ENCODE assay signal across 17 cellular contexts in the genomic region with DNA sequence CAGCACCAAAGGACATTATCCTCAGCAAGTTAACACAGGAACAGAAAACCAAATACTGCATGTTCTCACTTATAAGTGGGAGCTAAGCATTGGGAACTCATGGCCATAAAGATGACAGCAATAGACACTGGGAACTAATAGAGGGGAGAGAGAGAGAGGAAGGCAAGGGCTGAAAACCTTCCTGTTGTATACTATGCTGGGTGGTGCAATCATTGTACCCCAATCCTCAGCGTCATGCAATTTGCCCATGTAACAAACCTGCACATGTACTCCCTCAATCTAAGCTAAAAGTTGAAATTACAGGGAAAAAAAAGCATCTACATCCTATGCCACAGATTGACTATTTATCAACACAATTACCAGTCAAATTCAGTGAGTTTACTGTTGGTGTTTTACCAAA. TPM values are rescaled to one million over a fixed set of nuclear protein-coding genes. Genes with fewer than 3 reads are reported as not detected.
"Had no signal": no experiment of that assay in that cellular context is flagged by ENCODE, and none has a peak within 500 bp of the region (broad histone marks: within the 10 kb centered on the region; RNA-seq: fewer than 3 reads in every experiment).

No MANE protein-coding gene starts in this region.

- H3K4me1 ChIP-seq: foreskin keratinocyte had no signal

- DNase-seq: activated CD4-positive, alpha-beta T cell treated with anti-CD3 and anti-CD28 coated beads, Interleukin-2, amount 50 U/mL, for 4 hours; activated naive CD4-positive, alpha-beta T cell; activated naive CD8-positive, alpha-beta T cell treated with anti-CD3 and anti-CD28 coated beads for 36 hours; activated T-cell treated with anti-CD3 and anti-CD28 coated beads for 4 hours; anterior cingulate cortex; central memory CD4-positive, alpha-beta T cell; dorsolateral prefrontal cortex; endodermal cell; foreskin keratinocyte; hippocampal formation; islet precursor cell; left lung; mesendoderm; nucleus accumbens; stimulated activated naive B cell treated with anti-CD40 and anti-IgM and Interleukin-4, amounts not matched to agents 10 μg/mL and 1 μg/mL and 100 μg/mL, for 72 hours had no signal

- H3K4me3 ChIP-seq: dorsolateral prefrontal cortex had no signal

- ATAC-seq: activated T-helper 17 cell treated with anti-CD3 and anti-CD28 coated beads, Interleukin-2, amount 50 U/mL, for 72 hours; foreskin keratinocyte; stimulated activated naive B cell treated with anti-CD40 and anti-IgM and Interleukin-4, amounts not matched to agents 10 μg/mL and 1 μg/mL and 100 μg/mL, for 72 hours had no signal

- H3K9me3 ChIP-seq: left lung had no signal

- H3K27ac ChIP-seq: foreskin keratinocyte had no signal

- H3K27me3 ChIP-seq: dorsolateral prefrontal cortex, left lung had no signal

- H3K36me3 ChIP-seq: left lung had no signal

RNA-seq across cellular contexts. Expression of a gene that starts 20.0 kb away (rescaled TPM):
- total RNA-seq: activated naive CD8-positive, alpha-beta T cell treated with anti-CD3 and anti-CD28 coated beads for 36 hours; activated T-helper 17 cell treated with anti-CD3 and anti-CD28 coated beads, Interleukin-2, amount 50 U/mL, for 72 hours; endodermal cell; fibroblast of lung had no signal
- polyA plus RNA-seq: fibroblast of lung had no signal

RNA-seq across cellular contexts. Expression of a gene that starts 23.9 kb away (rescaled TPM):
- total RNA-seq: endodermal cell, foreskin keratinocyte had no signal
- polyA plus RNA-seq: foreskin keratinocyte had no signal
